Comparison of ENCODE assay signal across 10 cellular contexts in genomic region chr7:128672927-128673517, GRCh38. TPM values are rescaled to one million over a fixed set of nuclear protein-coding genes. Genes with fewer than 3 reads are reported as not detected.
DNase-seq lines count a peak whose midpoint lies in the region; ATAC-seq and TF ChIP-seq lines count a peak whose summit lies in the region.
"Had no signal": no experiment of that assay in that cellular context is flagged by ENCODE, and none has a peak within 500 bp of the region (broad histone marks: within the 10 kb centered on the region; RNA-seq: fewer than 3 reads in every experiment).

No MANE protein-coding gene starts in this region.

- no peaks in the 10 kb centered on the region for H3K9me3 Mint-ChIP-seq in endothelial cell (ENCODE audit: unreplicated experiment)

- peak; percentile 11 for TF ChIP-seq RAD21 in neural cell (conservative IDR thresholded peaks at IDR 0.05)

- H3K9ac ChIP-seq in NT2/D1 (ENCODE audit: insufficient read length, low read depth) = no peak overlapping the region
- no peak overlapping the region for H3K9ac ChIP-seq in neural cell (ENCODE audit: low read length)

- H2AFZ ChIP-seq in neural cell (ENCODE audit: low read depth, low read length) = no peak overlapping the region

- no peaks in the 10 kb centered on the region for H3K9me2 ChIP-seq in neural cell (ENCODE audit: insufficient read depth, low read length)

- H3K36me3 ChIP-seq in NT2/D1 (ENCODE audit: insufficient read depth, insufficient read length, low read length) = no peaks in the 10 kb centered on the region
- H3K36me3 ChIP-seq in neural cell (ENCODE audit: insufficient read depth, low read length) = no peaks in the 10 kb centered on the region
- H3K36me3 ChIP-seq: SJSA1 had no signal

- ATAC-seq in GM18873 (IDR thresholded peaks at IDR 0.05; ENCODE audit: low FRiP score, unreplicated experiment) (no peak), HG02938 (IDR thresholded peaks at IDR 0.05; ENCODE audit: unreplicated experiment) (no peak), GM19324 (IDR thresholded peaks at IDR 0.05; ENCODE audit: low FRiP score, unreplicated experiment) (no peak)

- no peaks in the 10 kb centered on the region for H4K20me1 ChIP-seq in neural cell (ENCODE audit: insufficient read depth)

- H3K9me3 ChIP-seq in NT2/D1 (ENCODE audit: insufficient read depth, low read length) (no peaks in the 10 kb centered on the region), neural cell (ENCODE audit: low read length) (no peaks in the 10 kb centered on the region)
- H3K9me3 ChIP-seq: SJSA1 had no signal

- no peaks in the 10 kb centered on the region for H3K4me1 ChIP-seq in NT2/D1 (ENCODE audit: insufficient read depth, insufficient read length)
- H3K4me1 ChIP-seq: SJSA1 had no signal

- H3K27me3 ChIP-seq in NT2/D1 (ENCODE audit: insufficient read depth, insufficient read length) (no peaks in the 10 kb centered on the region), neural cell (ENCODE audit: insufficient read depth, low read depth, low read length) (no peaks in the 10 kb centered on the region)
- H3K27me3 ChIP-seq: SJSA1 had no signal

- TF ChIP-seq CTCF in endothelial cell (IDR thresholded peaks at IDR 0.05; ENCODE audit: unreplicated experiment) (peak; percentile 26), neural cell (IDR thresholded peaks at IDR 0.05; ENCODE audit: poor library complexity, severe bottlenecking) (peak; percentile 46)

- H3K36me3 Mint-ChIP-seq in endothelial cell (ENCODE audit: low read depth, unreplicated experiment) = peaks cover 4% of the 10 kb centered on the region

- peak; percentile 47 for DNase-seq in DMS53 (lab: John Stamatoyannopoulos, UW)
- no peak for DNase-seq in DMS53 treated with DMSO at 0.1 percent for 48 hours (lab: John Stamatoyannopoulos, UW; ENCODE audit: unreplicated experiment)
- peak; percentile 18 for DNase-seq in NT2/D1 (ENCODE audit: low read depth, low spot score)
- peak; percentile 38 for DNase-seq in endothelial cell (ENCODE audit: low spot score)

- H3K79me2 ChIP-seq in neural cell (replicated peaks; ENCODE audit: insufficient read depth, low read length) = no peaks in the 10 kb centered on the region

- H3K4me1 Mint-ChIP-seq in endothelial cell (ENCODE audit: unreplicated experiment) = peaks cover 8% of the 10 kb centered on the region

- no peak overlapping the region for H3K4me3 ChIP-seq in NT2/D1 (ENCODE audit: insufficient read length, low read depth)
- no peak overlapping the region for H3K4me3 ChIP-seq in neural cell (ENCODE audit: low read length)
- H3K4me3 ChIP-seq: lung, SJSA1 had no signal

- peaks cover 9% of the 10 kb centered on the region for H3K27me3 Mint-ChIP-seq in endothelial cell (ENCODE audit: unreplicated experiment)

- no peak overlapping the region for H3K27ac ChIP-seq in neural cell (ENCODE audit: low read length)
- H3K27ac ChIP-seq: SJSA1 had no signal

- no peak for TF ChIP-seq EP300 in neural cell (conservative IDR thresholded peaks at IDR 0.05; ENCODE audit: poor library complexity, severe bottlenecking)

- H3K27ac Mint-ChIP-seq in endothelial cell (ENCODE audit: unreplicated experiment) = peak overlapping the region; percentile 48

- no peak overlapping the region for H3K4me3 Mint-ChIP-seq in endothelial cell (ENCODE audit: unreplicated experiment)

- no peak overlapping the region for H3K4me2 ChIP-seq in neural cell (ENCODE audit: low read length)

- H3F3A ChIP-seq in neural cell (ENCODE audit: insufficient read depth, low read length, poor library complexity, severe bottlenecking) = no peaks in the 10 kb centered on the region

TF ChIP-seq in neural cell, 6 proteins besides CTCF, POLR2A, EP300 and RAD21:
- TF ChIP-seq TAF1 (IDR thresholded peaks at IDR 0.05; ENCODE audit: low read depth) (no peak), SMC3 (conservative IDR thresholded peaks at IDR 0.05; ENCODE audit: poor library complexity) (peak; percentile 36)

RNA-seq across cellular contexts. Expression of gene GARIN1A, which starts 0.9 kb away (rescaled TPM):
- total RNA-seq in endothelial cell (ENCODE audit: unreplicated experiment) = 4.3 TPM
- 1.7 and 2.8 TPM in 2 replicates for polyA plus RNA-seq in neural cell
- polyA minus RNA-seq in neural cell = 0.69 and 1.5 TPM in 2 replicates
